In genomic region chr11:73758451-73758850, GRCh38 we compare ENCODE assay signal across 11 cellular contexts. TPM values are rescaled to one million over a fixed set of nuclear protein-coding genes. Genes with fewer than 3 reads are reported as not detected.
DNase-seq lines count a peak whose midpoint lies in the region; ATAC-seq and TF ChIP-seq lines count a peak whose summit lies in the region.
"Had no signal": no experiment of that assay in that cellular context is flagged by ENCODE, and none has a peak within 500 bp of the region (broad histone marks: within the 10 kb centered on the region; RNA-seq: fewer than 3 reads in every experiment).

No MANE protein-coding gene starts in this region.

- intact Hi-C loops in activated naive CD4-positive, alpha-beta T cell treated with anti-CD3 and anti-CD28 coated beads for 36 hours (cut with micrococcal nuclease), result no loop called here

- TF ChIP-seq CTCF in WTC11 (IDR thresholded peaks at IDR 0.05) (no peak), fibroblast of the aortic adventitia (IDR thresholded peaks at IDR 0.05; ENCODE audit: insufficient read depth, low read length) (no peak)

- DNase-seq in activated naive CD4-positive, alpha-beta T cell treated with anti-CD3 and anti-CD28 coated beads for 36 hours, result no peak
- no peak for DNase-seq in activated naive CD4-positive, alpha-beta T cell treated with anti-CD3 and anti-CD28 coated beads, Interleukin-2, amount 50 U/mL, for 72 hours (ENCODE audit: low spot score in 2 of 2)
- DNase-seq in WTC11 (ENCODE audit: low spot score), result no peak
- no peak for DNase-seq in fibroblast of the aortic adventitia (ENCODE audit: low read depth)
- DNase-seq in stimulated activated naive CD8-positive, alpha-beta T cell treated with anti-CD3 and anti-CD28 coated beads, Interleukin-15, amount 100 ng/mL, for 72 hours, result no peak
- no peak for DNase-seq in NCI-H1694 treated with DMSO at 0.1 percent for 48 hours (lab: John Stamatoyannopoulos, UW)
- DNase-seq: activated CD4-positive, alpha-beta T cell treated with anti-CD3 and anti-CD28 coated beads, Interleukin-2, amount 50 U/mL, for 1 hour; COR-L47; substantia nigra had no signal

- peaks cover 5% of the 10 kb centered on the region for H3K36me3 Mint-ChIP-seq in activated naive CD4-positive, alpha-beta T cell treated with anti-CD3 and anti-CD28 coated beads for 36 hours (ENCODE audit: low read depth)
- H3K36me3 Mint-ChIP-seq in activated naive CD4-positive, alpha-beta T cell treated with anti-CD3 and anti-CD28 coated beads, Interleukin-2, amount 50 U/mL, for 72 hours, result peaks cover 11 to 12% of the 10 kb centered on the region in 2 donors
- peaks cover 4% of the 10 kb centered on the region; the same call in 1 of the 2 replicates for H3K36me3 Mint-ChIP-seq in WTC11

- H3K4me3 Mint-ChIP-seq in activated naive CD4-positive, alpha-beta T cell treated with anti-CD3 and anti-CD28 coated beads for 36 hours, result peak overlapping the region; percentile 34
- H3K4me3 Mint-ChIP-seq in WTC11, result peak overlapping the region; percentile 95
- peak overlapping the region; percentile 59 to 97 for H3K4me3 Mint-ChIP-seq in stimulated activated naive CD8-positive, alpha-beta T cell treated with anti-CD3 and anti-CD28 coated beads, Interleukin-15, amount 100 ng/mL, for 72 hours

- peak overlapping the region; percentile 89 for H3K4me3 ChIP-seq in fibroblast of the aortic adventitia (ENCODE audit: low read depth, low read length)

- no peak overlapping the region for H3K27ac Mint-ChIP-seq in activated naive CD4-positive, alpha-beta T cell treated with anti-CD3 and anti-CD28 coated beads for 36 hours
- H3K27ac Mint-ChIP-seq in activated naive CD4-positive, alpha-beta T cell treated with anti-CD3 and anti-CD28 coated beads, Interleukin-2, amount 50 U/mL, for 72 hours, result no peak overlapping the region
- H3K27ac Mint-ChIP-seq in WTC11, result peak overlapping the region; percentile 73; the same call in 1 of the 2 replicates
- H3K27ac Mint-ChIP-seq in stimulated activated naive CD8-positive, alpha-beta T cell treated with anti-CD3 and anti-CD28 coated beads, Interleukin-15, amount 100 ng/mL, for 72 hours, result no peak overlapping the region

- CTCF ChIA-PET in activated naive CD4-positive, alpha-beta T cell treated with anti-CD3 and anti-CD28 coated beads for 36 hours (lab: Charles Lee), result interaction anchor here (0.7 to 0.8 kb wide), 2 partner anchors 17 to 863 kb away, joined by 3 read pairs; no protein-coding TSS in a partner anchor
- CTCF ChIA-PET in WTC11 (lab: Charles Lee), result no interaction called here

- no peak for ATAC-seq in activated naive CD4-positive, alpha-beta T cell treated with anti-CD3 and anti-CD28 coated beads, Interleukin-2, amount 50 U/mL, for 72 hours
- ATAC-seq in WTC11 (no peak), GM21528 (IDR thresholded peaks at IDR 0.05; ENCODE audit: low FRiP score, unreplicated experiment) (no peak), HG02852 (IDR thresholded peaks at IDR 0.05; ENCODE audit: unreplicated experiment) (no peak)
- no peak for ATAC-seq in stimulated activated naive CD8-positive, alpha-beta T cell treated with anti-CD3 and anti-CD28 coated beads, Interleukin-15, amount 100 ng/mL, for 72 hours

- POLR2A ChIA-PET in WTC11 (lab: Charles Lee), result no interaction called here

- H3K9me3 Mint-ChIP-seq in activated naive CD4-positive, alpha-beta T cell treated with anti-CD3 and anti-CD28 coated beads for 36 hours, result no peaks in the 10 kb centered on the region
- no peaks in the 10 kb centered on the region for H3K9me3 Mint-ChIP-seq in activated naive CD4-positive, alpha-beta T cell treated with anti-CD3 and anti-CD28 coated beads, Interleukin-2, amount 50 U/mL, for 72 hours
- no peaks in the 10 kb centered on the region for H3K9me3 Mint-ChIP-seq in WTC11
- H3K9me3 Mint-ChIP-seq in stimulated activated naive CD8-positive, alpha-beta T cell treated with anti-CD3 and anti-CD28 coated beads, Interleukin-15, amount 100 ng/mL, for 72 hours, result no peaks in the 10 kb centered on the region

- peaks cover 47% of the 10 kb centered on the region for H3K4me1 Mint-ChIP-seq in activated naive CD4-positive, alpha-beta T cell treated with anti-CD3 and anti-CD28 coated beads for 36 hours (ENCODE audit: low read depth)
- peaks cover 31% of the 10 kb centered on the region for H3K4me1 Mint-ChIP-seq in WTC11
- peaks cover 40% of the 10 kb centered on the region for H3K4me1 Mint-ChIP-seq in stimulated activated naive CD8-positive, alpha-beta T cell treated with anti-CD3 and anti-CD28 coated beads, Interleukin-15, amount 100 ng/mL, for 72 hours

- H3K27me3 Mint-ChIP-seq in activated naive CD4-positive, alpha-beta T cell treated with anti-CD3 and anti-CD28 coated beads for 36 hours (ENCODE audit: low read depth), result no peaks in the 10 kb centered on the region
- H3K27me3 Mint-ChIP-seq in WTC11 (ENCODE audit: low read depth), result no peaks in the 10 kb centered on the region
- no peaks in the 10 kb centered on the region for H3K27me3 Mint-ChIP-seq in stimulated activated naive CD8-positive, alpha-beta T cell treated with anti-CD3 and anti-CD28 coated beads, Interleukin-15, amount 100 ng/mL, for 72 hours

TF ChIP-seq in WTC11, 78 proteins besides CTCF, POLR2A, EP300 and RAD21:
- TF ChIP-seq MAX (CRISPR knock-in tag; IDR thresholded peaks at IDR 0.05), result no peak
- TF ChIP-seq TP53 (CRISPR knock-in tag; IDR thresholded peaks at IDR 0.05), result no peak
- no peak for TF ChIP-seq ZNF396 (CRISPR knock-in tag; IDR thresholded peaks at IDR 0.05; ENCODE audit: borderline replicate concordance)

RNA-seq across cellular contexts. Expression of gene RAB6A, which starts 2.4 kb away (rescaled TPM):
- 10 to 100 TPM; 36.7 to 41.2 TPM for total RNA-seq in activated naive CD4-positive, alpha-beta T cell treated with anti-CD3 and anti-CD28 coated beads for 36 hours
- 10 to 100 TPM; 66.3 TPM for total RNA-seq in activated naive CD4-positive, alpha-beta T cell treated with anti-CD3 and anti-CD28 coated beads, Interleukin-2, amount 50 U/mL, for 72 hours
- total RNA-seq in WTC11 (2021) (103 to 114 TPM (median 107 TPM) in 3 replicates), fibroblast of the aortic adventitia (ENCODE audit: low replicate concordance) (68.4 and 158 TPM in 2 replicates)

RNA-seq across cellular contexts. Expression of gene MRPL48, which starts 29.2 kb away (rescaled TPM):
- total RNA-seq in activated naive CD4-positive, alpha-beta T cell treated with anti-CD3 and anti-CD28 coated beads for 36 hours, result 10 to 100 TPM; 49.2 to 53.5 TPM
- 10 to 100 TPM; 24.0 to 41.9 TPM for total RNA-seq in activated naive CD4-positive, alpha-beta T cell treated with anti-CD3 and anti-CD28 coated beads, Interleukin-2, amount 50 U/mL, for 72 hours
- total RNA-seq in WTC11 (2021), result 38.7 to 40.6 TPM (median 39.4 TPM) in 3 replicates
- total RNA-seq in fibroblast of the aortic adventitia (ENCODE audit: low replicate concordance), result 39.7 and 45.6 TPM in 2 replicates

Comparison
In these comparisons a context has a peak if more than half of its experiments do, and no peak if none do; other contexts are left out.
1. H3K4me3 Mint-ChIP-seq: peak in every context shown above with its lines; median percentile 95 in WTC11; 78 in stimulated activated naive CD8-positive, alpha-beta T cell treated with anti-CD3 and anti-CD28 coated beads, Interleukin-15, amount 100 ng/mL, for 72 hours; 34 in activated naive CD4-positive, alpha-beta T cell treated with anti-CD3 and anti-CD28 coated beads for 36 hours.